Comparison of ENCODE assay signal across 9 cellular contexts in genomic region chr3:143170676-143171075, GRCh38. TPM values are rescaled to one million over a fixed set of nuclear protein-coding genes. Genes with fewer than 3 reads are reported as not detected.
DNase-seq lines count a peak whose midpoint lies in the region; ATAC-seq and TF ChIP-seq lines count a peak whose summit lies in the region.
"Had no signal": no experiment of that assay in that cellular context is flagged by ENCODE, and none has a peak within 500 bp of the region (broad histone marks: within the 10 kb centered on the region; RNA-seq: fewer than 3 reads in every experiment).

No MANE protein-coding gene starts in this region.

- H3K4me1 ChIP-seq in skeletal muscle satellite cell (ENCODE audit: control insufficient read depth, insufficient read depth, low read length), result peaks cover 28% of the 10 kb centered on the region

- H3K36me3 Mint-ChIP-seq in activated CD4-positive, alpha-beta T cell treated with anti-CD3 and anti-CD28 coated beads, Interleukin-2, amount 10 ng/mL, durations not matched to agents 24 days and 14 days (ENCODE audit: low read depth), result peaks cover 12% of the 10 kb centered on the region

- H3K4me1 Mint-ChIP-seq in activated CD4-positive, alpha-beta T cell treated with anti-CD3 and anti-CD28 coated beads, Interleukin-2, amount 10 ng/mL, durations not matched to agents 24 days and 14 days, result peaks cover 57% of the 10 kb centered on the region

- intact Hi-C loops in activated CD4-positive, alpha-beta T cell treated with anti-CD3 and anti-CD28 coated beads, Interleukin-2, amount 10 ng/mL, durations not matched to agents 24 days and 14 days (cut with micrococcal nuclease), result no loop called here

- peak; percentile 64 for DNase-seq in activated CD4-positive, alpha-beta T cell treated with anti-CD3 and anti-CD28 coated beads, Interleukin-2, amount 10 ng/mL, durations not matched to agents 24 days and 14 days
- DNase-seq in activated CD4-positive, alpha-beta T cell treated with anti-CD3 and anti-CD28 coated beads for 4 hours, result no peak
- DNase-seq in Jurkat, Clone E6-1 (ENCODE audit: low read depth, low spot score), result peak; percentile 90
- DNase-seq in cardiac fibroblast (ENCODE audit: low read depth in 2 of 2) (peak; percentile 66 to 67), NOMO-1 treated with DMSO at 0.1 percent for 48 hours (lab: John Stamatoyannopoulos, UW; ENCODE audit: unreplicated experiment) (no peak)
- no peak for DNase-seq in stimulated activated CD4-positive, alpha-beta T cell treated with anti-CD3 and anti-CD28 coated beads, Interleukin-1b, Interleukin-23, amount 100 ng/mL, for 48 hours
- DNase-seq: cortex of kidney had no signal

- H3K9ac ChIP-seq in skeletal muscle satellite cell (ENCODE audit: low read depth, low read length), result peak overlapping the region; percentile 14

- peak overlapping the region; percentile 76 for H3K4me3 Mint-ChIP-seq in activated CD4-positive, alpha-beta T cell treated with anti-CD3 and anti-CD28 coated beads, Interleukin-2, amount 10 ng/mL, durations not matched to agents 24 days and 14 days

- no peaks in the 10 kb centered on the region for H3K27me3 Mint-ChIP-seq in activated CD4-positive, alpha-beta T cell treated with anti-CD3 and anti-CD28 coated beads, Interleukin-2, amount 10 ng/mL, durations not matched to agents 24 days and 14 days

- peaks cover 26% of the 10 kb centered on the region for H3K9me3 Mint-ChIP-seq in activated CD4-positive, alpha-beta T cell treated with anti-CD3 and anti-CD28 coated beads, Interleukin-2, amount 10 ng/mL, durations not matched to agents 24 days and 14 days

- H3K4me2 ChIP-seq in skeletal muscle satellite cell (ENCODE audit: low read length), result no peak overlapping the region

- H3K9me3 ChIP-seq in skeletal muscle satellite cell (replicated peaks; ENCODE audit: low read length), result no peaks in the 10 kb centered on the region

- peak overlapping the region; percentile 29 for H3K4me3 ChIP-seq in Jurkat, Clone E6-1 (ENCODE audit: low read length)
- H3K4me3 ChIP-seq in cardiac fibroblast (replicated peaks in 1 of 2; ENCODE audit: low read depth in 2 of 2, low read length in 2 of 2) (no peak overlapping the region), skeletal muscle satellite cell (ENCODE audit: low read length) (no peak overlapping the region)

- no peaks in the 10 kb centered on the region for H3K27me3 ChIP-seq in skeletal muscle satellite cell (ENCODE audit: control insufficient read depth, insufficient read depth, low read length)

- TF ChIP-seq CTCF in cardiac fibroblast (IDR thresholded peaks at IDR 0.05; ENCODE audit: low read depth, low read length), result no peak

- H3K27ac Mint-ChIP-seq in activated CD4-positive, alpha-beta T cell treated with anti-CD3 and anti-CD28 coated beads, Interleukin-2, amount 10 ng/mL, durations not matched to agents 24 days and 14 days, result peak overlapping the region; percentile 96

- H3K36me3 ChIP-seq in skeletal muscle satellite cell (ENCODE audit: insufficient read depth, low read length), result no peaks in the 10 kb centered on the region

- ATAC-seq in GM21367 (IDR thresholded peaks at IDR 0.05; ENCODE audit: unreplicated experiment), result no peak

RNA-seq across cellular contexts. Expression of gene CHST2, which starts 51.1 kb away (rescaled TPM):
- total RNA-seq in activated CD4-positive, alpha-beta T cell treated with anti-CD3 and anti-CD28 coated beads, Interleukin-2, amount 10 ng/mL, durations not matched to agents 24 days and 14 days, result 6.1 and 6.4 TPM in 2 replicates
- polyA plus RNA-seq in Jurkat, Clone E6-1 (2012; ENCODE audit: insufficient read depth, insufficient read length), result 17.2 TPM
- total RNA-seq in skeletal muscle satellite cell (2012; rRNA removed), result 72.8 and 167 TPM in 2 replicates

Comparison
In these comparisons a context has a peak if more than half of its experiments do, and no peak if none do; other contexts are left out.
1. DNase-seq: peak in activated CD4-positive, alpha-beta T cell treated with anti-CD3 and anti-CD28 coated beads, Interleukin-2, amount 10 ng/mL, durations not matched to agents 24 days and 14 days (single experiment), Jurkat, Clone E6-1 (single experiment) and cardiac fibroblast (2 of 2); none in activated CD4-positive, alpha-beta T cell treated with anti-CD3 and anti-CD28 coated beads for 4 hours (0 of 2), NOMO-1 treated with DMSO at 0.1 percent for 48 hours (single experiment) and stimulated activated CD4-positive, alpha-beta T cell treated with anti-CD3 and anti-CD28 coated beads, Interleukin-1b, Interleukin-23, amount 100 ng/mL, for 48 hours (single experiment).